Comparison of ENCODE assay signal across 10 cellular contexts in the genomic region with DNA sequence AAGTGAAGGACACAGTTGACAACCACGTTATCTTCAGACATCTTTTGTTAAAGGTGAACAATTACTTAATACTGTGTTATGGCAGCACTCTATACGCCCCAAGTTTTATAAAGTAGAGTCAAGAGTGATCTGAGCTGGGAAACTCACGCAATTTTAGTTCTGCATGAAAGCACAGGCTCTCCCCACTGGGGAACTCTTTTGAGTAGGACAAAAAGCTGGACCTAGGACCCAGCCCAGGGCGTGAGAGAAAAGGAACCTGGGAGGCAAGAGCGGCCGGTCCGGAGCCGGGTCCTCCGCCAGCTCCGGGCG.
DNase-seq lines count a peak whose midpoint lies in the region; ATAC-seq, FAIRE-seq and TF ChIP-seq lines count a peak whose summit lies in the region.
"Had no signal": no experiment of that assay in that cellular context is flagged by ENCODE, and none has a peak within 500 bp of the region (broad histone marks: within the 10 kb centered on the region; RNA-seq: fewer than 3 reads in every experiment).

No MANE protein-coding gene starts in this region.

- H3K9ac ChIP-seq in keratinocyte (ENCODE audit: control insufficient read depth, extremely low read depth, insufficient read depth, low read length), result no peak overlapping the region

- no peaks in the 10 kb centered on the region; the same call in 1 of the 2 replicates for H3K27me3 Mint-ChIP-seq in HFFc6 (ENCODE audit: insufficient read depth)
- H3K27me3 Mint-ChIP-seq in activated T-helper 17 cell treated with anti-CD3 and anti-CD28 coated beads, Interleukin-2, amount 50 U/mL, for 72 hours, result peaks cover 27% of the 10 kb centered on the region
- peaks cover 48% of the 10 kb centered on the region for H3K27me3 Mint-ChIP-seq in stimulated activated memory B cell treated with anti-CD40 and anti-IgM and Interleukin-4, amounts not matched to agents 10 μg/mL and 1 μg/mL and 100 μg/mL, for 72 hours

- dilution Hi-C loops in keratinocyte (cut with MboI; ENCODE audit: extremely low pct_ligation_motif_present, low sequenced_read_pairs), result no loop called here

- H3K4me3 ChIP-seq in keratinocyte (ENCODE audit: control insufficient read depth in 2 of 3, extremely low read depth in 1 of 3, insufficient read depth in 2 of 3, low read depth in 1 of 3, low read length in 3 of 3), result peak overlapping the region in 1 of 3 experiments; percentile 13

- no peak for TF ChIP-seq CTCF in HFFc6 (IDR thresholded peaks at IDR 0.05)
- TF ChIP-seq CTCF in keratinocyte (optimal IDR thresholded peaks at IDR 0.05 in 1 of 3, IDR thresholded peaks at IDR 0.05 in 1 of 3, conservative IDR thresholded peaks at IDR 0.05 in 1 of 3; ENCODE audit: extremely low read depth in 1 of 3, insufficient read depth in 2 of 3, low read length in 3 of 3), result no peak
- TF ChIP-seq CTCF in foreskin keratinocyte (conservative IDR thresholded peaks at IDR 0.05), result no peak

- no peak for DNase-seq in HFFc6
- DNase-seq in keratinocyte (ENCODE audit: low read depth, low spot score), result no peak
- no peak for DNase-seq in foreskin keratinocyte
- DNase-seq in activated CD4-positive, alpha-beta T cell treated with anti-CD3 and anti-CD28 coated beads for 1 hour, result no peak
- no peak for DNase-seq in OCI-M1 (lab: John Stamatoyannopoulos, UW)
- DNase-seq: SIG-M5 had no signal

- no peaks in the 10 kb centered on the region for H3K36me3 Mint-ChIP-seq in HFFc6 (ENCODE audit: low read depth)
- no peaks in the 10 kb centered on the region for H3K36me3 Mint-ChIP-seq in activated T-helper 17 cell treated with anti-CD3 and anti-CD28 coated beads, Interleukin-2, amount 50 U/mL, for 72 hours (ENCODE audit: low read depth)
- H3K36me3 Mint-ChIP-seq in stimulated activated memory B cell treated with anti-CD40 and anti-IgM and Interleukin-4, amounts not matched to agents 10 μg/mL and 1 μg/mL and 100 μg/mL, for 72 hours, result no peaks in the 10 kb centered on the region

- H3K4me1 Mint-ChIP-seq in HFFc6 (ENCODE audit: low read depth), result peaks cover 61% of the 10 kb centered on the region
- H3K4me1 Mint-ChIP-seq in activated T-helper 17 cell treated with anti-CD3 and anti-CD28 coated beads, Interleukin-2, amount 50 U/mL, for 72 hours, result peaks cover 9% of the 10 kb centered on the region
- peaks cover 31% of the 10 kb centered on the region for H3K4me1 Mint-ChIP-seq in stimulated activated memory B cell treated with anti-CD40 and anti-IgM and Interleukin-4, amounts not matched to agents 10 μg/mL and 1 μg/mL and 100 μg/mL, for 72 hours

- no peaks in the 10 kb centered on the region for H3K79me2 ChIP-seq in keratinocyte (ENCODE audit: control insufficient read depth, insufficient read depth, low read length)

- H3K27ac ChIP-seq in keratinocyte (ENCODE audit: control insufficient read depth, insufficient read depth, low read length) (no peak overlapping the region), foreskin keratinocyte (no peak overlapping the region)

- no peaks in the 10 kb centered on the region for H3K9me3 ChIP-seq in keratinocyte (ENCODE audit: control insufficient read depth, low read depth, low read length)

- H3K27me3 ChIP-seq in keratinocyte (ENCODE audit: control insufficient read depth, extremely low read depth, insufficient read depth, low read length), result peaks cover 44% of the 10 kb centered on the region
- peaks cover 68% of the 10 kb centered on the region for H3K27me3 ChIP-seq in foreskin keratinocyte

- H3K9me3 Mint-ChIP-seq in HFFc6, result no peaks in the 10 kb centered on the region
- no peaks in the 10 kb centered on the region for H3K9me3 Mint-ChIP-seq in activated T-helper 17 cell treated with anti-CD3 and anti-CD28 coated beads, Interleukin-2, amount 50 U/mL, for 72 hours
- no peaks in the 10 kb centered on the region for H3K9me3 Mint-ChIP-seq in stimulated activated memory B cell treated with anti-CD40 and anti-IgM and Interleukin-4, amounts not matched to agents 10 μg/mL and 1 μg/mL and 100 μg/mL, for 72 hours

- peak overlapping the region; percentile 87 for H3K4me3 Mint-ChIP-seq in HFFc6
- peak overlapping the region; percentile 79 for H3K4me3 Mint-ChIP-seq in activated T-helper 17 cell treated with anti-CD3 and anti-CD28 coated beads, Interleukin-2, amount 50 U/mL, for 72 hours
- peak overlapping the region; percentile 80 for H3K4me3 Mint-ChIP-seq in stimulated activated memory B cell treated with anti-CD40 and anti-IgM and Interleukin-4, amounts not matched to agents 10 μg/mL and 1 μg/mL and 100 μg/mL, for 72 hours

- no peak for ATAC-seq in activated T-helper 17 cell treated with anti-CD3 and anti-CD28 coated beads, Interleukin-2, amount 50 U/mL, for 72 hours (replicated peaks)
- ATAC-seq in stimulated activated memory B cell treated with anti-CD40 and anti-IgM and Interleukin-4, amounts not matched to agents 10 μg/mL and 1 μg/mL and 100 μg/mL, for 72 hours, result no peak
- ATAC-seq in GM19035 (IDR thresholded peaks at IDR 0.05; ENCODE audit: unreplicated experiment) (no peak), foreskin keratinocyte (no peak)

- H4K20me1 ChIP-seq in keratinocyte (ENCODE audit: control insufficient read depth, extremely low read depth, insufficient read depth, low read length), result no peaks in the 10 kb centered on the region

- H3K4me1 ChIP-seq in keratinocyte (ENCODE audit: control insufficient read depth, extremely low read depth, insufficient read depth, low read length), result peaks cover 7% of the 10 kb centered on the region
- H3K4me1 ChIP-seq in foreskin keratinocyte, result no peaks in the 10 kb centered on the region

- H3K9me1 ChIP-seq in keratinocyte (ENCODE audit: control insufficient read depth, extremely low read depth, insufficient read depth, low read length), result no peaks in the 10 kb centered on the region

- H2AFZ ChIP-seq in keratinocyte (ENCODE audit: control insufficient read depth, low read length), result no peak overlapping the region

- H3K27ac Mint-ChIP-seq in HFFc6, result peak overlapping the region; percentile 77
- no peak overlapping the region for H3K27ac Mint-ChIP-seq in activated T-helper 17 cell treated with anti-CD3 and anti-CD28 coated beads, Interleukin-2, amount 50 U/mL, for 72 hours
- no peak overlapping the region for H3K27ac Mint-ChIP-seq in stimulated activated memory B cell treated with anti-CD40 and anti-IgM and Interleukin-4, amounts not matched to agents 10 μg/mL and 1 μg/mL and 100 μg/mL, for 72 hours

- peak overlapping the region; percentile 76 for H3K4me2 ChIP-seq in keratinocyte (ENCODE audit: control insufficient read depth, extremely low read depth, insufficient read depth, low read depth, low read length)

- FAIRE-seq in keratinocyte (lab: Jason Lieb, UNC), result no peak
- FAIRE-seq: islet of Langerhans had no signal

- no peaks in the 10 kb centered on the region for H3K36me3 ChIP-seq in keratinocyte (ENCODE audit: control insufficient read depth in 2 of 2, extremely low read depth in 1 of 2, insufficient read depth in 2 of 2, low read length in 2 of 2)
